ENCODE assay signal across 17 cellular contexts in genomic region chr6:166554316-166554715, GRCh38. TPM values are rescaled to one million over a fixed set of nuclear protein-coding genes. Genes with fewer than 3 reads are reported as not detected.
DNase-seq lines count a peak whose midpoint lies in the region; ATAC-seq, FAIRE-seq and TF ChIP-seq lines count a peak whose summit lies in the region.
"Had no signal": no experiment of that assay in that cellular context is flagged by ENCODE, and none has a peak within 500 bp of the region (broad histone marks: within the 10 kb centered on the region; RNA-seq: fewer than 3 reads in every experiment).

No MANE protein-coding gene starts in this region.

- H3K23ac ChIP-seq in mesenchymal stem cell (ENCODE audit: low read length in 2 of 2), result no peak overlapping the region

- no peak overlapping the region for H3K4me2 ChIP-seq in mesenchymal stem cell (ENCODE audit: low read length, poor library complexity, severe bottlenecking)

- H3K9ac ChIP-seq in mesenchymal stem cell (ENCODE audit: low read length), result peak overlapping the region; percentile 69

- H3K14ac ChIP-seq in mesenchymal stem cell (ENCODE audit: low read length in 2 of 2), result no peak overlapping the region

- FAIRE-seq in H54 (lab: Jason Lieb, UNC), result no peak
- FAIRE-seq: frontal cortex had no signal

- TF ChIP-seq POLR2A in H54 (IDR thresholded peaks at IDR 0.05; ENCODE audit: low read depth, low read length), result no peak

- H3K27ac ChIP-seq in mesenchymal stem cell (ENCODE audit: low read length, poor library complexity, severe bottlenecking) (no peak overlapping the region), temporal lobe (ENCODE audit: low read depth, low read length) (peak overlapping the region; percentile 4)
- H3K27ac ChIP-seq: VCaP had no signal

- WGBS in mesenchymal stem cell, result 74% methylated on average over 8 of the region's 8 CpGs

- peaks cover 5% of the 10 kb centered on the region for H3K4me1 ChIP-seq in mesenchymal stem cell (ENCODE audit: control insufficient read depth, insufficient read depth, low read depth, low read length)

- DNase-seq in SK-MEL-5 (ENCODE audit: low read depth, low spot score) (peak; percentile 17), fibroblast of gingiva (ENCODE audit: low read depth) (peak; percentile 14), mesenchymal stem cell (peak; percentile 52), H54 (ENCODE audit: insufficient read length, low spot score) (no peak), T1000 (lab: John Stamatoyannopoulos, UW) (no peak)
- DNase-seq: CD8-positive, alpha-beta T cell; kidney glomerular epithelial cell; NCI-H1436; NCI-H748 treated with DMSO at 0.1 percent for 48 hours; occipital lobe; SHP77 treated with DMSO at 0.1 percent for 48 hours; stimulated activated CD4-positive, alpha-beta T cell treated with anti-CD3 and anti-CD28 coated beads, Interleukin-4, amount 100 ng/mL, for 1 hour had no signal

- peak overlapping the region; percentile 27 for H4K8ac ChIP-seq in mesenchymal stem cell (ENCODE audit: low read length)

- H3K18ac ChIP-seq in mesenchymal stem cell (ENCODE audit: low read depth in 1 of 2, low read length in 2 of 2), result peak overlapping the region; percentile 11 to 29

- H3K4ac ChIP-seq in mesenchymal stem cell (ENCODE audit: low read depth in 1 of 2, low read length in 2 of 2), result no peak overlapping the region

- H3K9me3 ChIP-seq in mesenchymal stem cell (ENCODE audit: control insufficient read depth, low read length), result peaks cover under 1% of the 10 kb centered on the region

- peak overlapping the region in 1 of 2 experiments; percentile 57 for H3K4me3 ChIP-seq in mesenchymal stem cell (ENCODE audit: insufficient read depth in 1 of 2, low read depth in 1 of 2, low read length in 2 of 2)

- no peak overlapping the region for H2BK5ac ChIP-seq in mesenchymal stem cell (ENCODE audit: low read depth, low read length, poor library complexity, severe bottlenecking)

- H2BK15ac ChIP-seq in mesenchymal stem cell (ENCODE audit: low read depth, poor library complexity, severe bottlenecking), result no peak overlapping the region

- no peak overlapping the region for H2AFZ ChIP-seq in mesenchymal stem cell (ENCODE audit: low read depth, low read length)

- in situ Hi-C loops in SK-MEL-5 (cut with HindIII; ENCODE audit: low pct_unique_long_range_greater_than_20kb, low sequenced_read_pairs), result no loop called here

- no peak overlapping the region for H2AK5ac ChIP-seq in mesenchymal stem cell (ENCODE audit: low read length, severe bottlenecking)

- H3K79me1 ChIP-seq in mesenchymal stem cell (replicated peaks; ENCODE audit: low read length, poor library complexity, severe bottlenecking), result peaks cover 2% of the 10 kb centered on the region

- peaks cover 0 to 4% of the 10 kb centered on the region in 2 experiments for H3K36me3 ChIP-seq in mesenchymal stem cell (ENCODE audit: control insufficient read depth in 1 of 2, insufficient read depth in 2 of 2, low read depth in 1 of 2, low read length in 2 of 2)

- H2BK12ac ChIP-seq in mesenchymal stem cell (ENCODE audit: low read length in 2 of 2), result peak overlapping the region in 1 of 2 experiments; percentile 68

- ATAC-seq in GM21390 (IDR thresholded peaks at IDR 0.05; ENCODE audit: unreplicated experiment), result no peak
- ATAC-seq: CD8-positive, alpha-beta T cell; stimulated activated memory B cell treated with anti-CD40 and anti-IgM and Interleukin-4, amounts not matched to agents 10 μg/mL and 1 μg/mL and 100 μg/mL, for 72 hours had no signal

- no peak overlapping the region for H4K91ac ChIP-seq in mesenchymal stem cell (ENCODE audit: low read length)

- H3K27me3 ChIP-seq in mesenchymal stem cell (ENCODE audit: control insufficient read depth in 1 of 2, insufficient read depth in 1 of 2, low read length in 2 of 2), result no peaks in the 10 kb centered on the region

- no peak overlapping the region for H2BK120ac ChIP-seq in mesenchymal stem cell (ENCODE audit: low read depth, low read length)

RNA-seq across cellular contexts. Expression of gene RAMACL, which starts 32.2 kb away (rescaled TPM):
- total RNA-seq in SK-MEL-5 (2014; rRNA removed; shearing (Covaris generic)), result 0.08 and 0.18 TPM in 2 replicates
- 0.06 and 0.24 TPM in 2 replicates for polyA plus RNA-seq in SK-MEL-5 (2015; cell fraction: cytosol; rRNA removed)
- not detected in 2 replicates for polyA plus RNA-seq in SK-MEL-5 (2015; cell fraction: nucleus; rRNA removed)
- polyA plus RNA-seq in mesenchymal stem cell (2013, experiment 1 of 2), result 0.43 TPM
- polyA plus RNA-seq in mesenchymal stem cell (2013, experiment 2 of 2), result 0.37 TPM
- 1.5 TPM for total RNA-seq in temporal lobe

Comparison
In these comparisons a context has a peak if more than half of its experiments do, and no peak if none do; other contexts are left out.
1. DNase-seq: peak in SK-MEL-5 (single experiment), fibroblast of gingiva (single experiment) and mesenchymal stem cell (single experiment); none in H54 (single experiment) and T1000 (single experiment).